9 cellular contexts compared by ENCODE assay signal in the genomic region with DNA sequence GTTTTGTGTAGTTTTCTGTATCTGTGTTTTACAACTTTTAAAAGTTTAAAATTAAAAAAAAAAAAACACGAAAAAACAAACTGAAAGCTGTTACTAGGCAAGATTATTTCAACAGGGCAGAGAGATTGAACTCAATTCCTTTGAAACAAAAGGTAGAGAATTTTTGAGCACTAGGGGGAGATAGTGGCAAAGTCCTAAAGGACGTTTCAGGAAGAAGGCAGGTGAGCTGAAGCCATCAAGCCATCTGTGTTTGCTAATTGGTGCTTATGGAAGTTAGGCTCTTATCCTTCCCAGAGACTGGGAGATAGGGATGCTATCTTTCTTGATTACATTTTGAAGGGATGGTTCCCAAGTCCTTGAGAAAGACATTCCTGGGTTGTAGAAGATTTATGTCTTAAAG.
DNase-seq lines count a peak whose midpoint lies in the region; ATAC-seq, FAIRE-seq and TF ChIP-seq lines count a peak whose summit lies in the region.
"Had no signal": no experiment of that assay in that cellular context is flagged by ENCODE, and none has a peak within 500 bp of the region (broad histone marks: within the 10 kb centered on the region; RNA-seq: fewer than 3 reads in every experiment).

No MANE protein-coding gene starts in this region.

- no peak overlapping the region for H3K27ac Mint-ChIP-seq in activated T-cell treated with anti-CD3 and anti-CD28 coated beads, Interleukin-2, amount 50 U/mL, for 72 hours

- peaks cover 16% of the 10 kb centered on the region for H3K27me3 Mint-ChIP-seq in activated T-cell treated with anti-CD3 and anti-CD28 coated beads, Interleukin-2, amount 50 U/mL, for 72 hours (ENCODE audit: low read depth)

- H3K4me1 Mint-ChIP-seq in activated T-cell treated with anti-CD3 and anti-CD28 coated beads, Interleukin-2, amount 50 U/mL, for 72 hours (ENCODE audit: low read depth): no peaks in the 10 kb centered on the region

- no peaks in the 10 kb centered on the region for H3K9me3 ChIP-seq in kidney (ENCODE audit: control insufficient read depth in 1 of 2, low read length in 2 of 2)

- no peak overlapping the region for H3K4me3 ChIP-seq in kidney (ENCODE audit: low read length in 2 of 2)

- no peaks in the 10 kb centered on the region for H3K9me3 Mint-ChIP-seq in activated T-cell treated with anti-CD3 and anti-CD28 coated beads, Interleukin-2, amount 50 U/mL, for 72 hours

- H3K27ac ChIP-seq in kidney (ENCODE audit: low read depth in 2 of 2, low read length in 2 of 2): no peak overlapping the region

- H3K36me3 Mint-ChIP-seq in activated T-cell treated with anti-CD3 and anti-CD28 coated beads, Interleukin-2, amount 50 U/mL, for 72 hours (ENCODE audit: insufficient read depth in 2 of 2): no peaks in the 10 kb centered on the region

- TF ChIP-seq CTCF in kidney (IDR thresholded peaks at IDR 0.05; ENCODE audit: borderline replicate concordance, extremely low read depth, insufficient read depth): peak; percentile 26

- DNase-seq in HT-29 (ENCODE audit: low spot score) (peak; percentile 67), RCC 7860 (ENCODE audit: low spot score) (peak; percentile 8), kidney (no peak)
- DNase-seq in activated T-cell treated with anti-CD3 and anti-CD28 coated beads, Interleukin-2, amount 50 U/mL, for 72 hours: no peak
- no peak for DNase-seq in stimulated activated CD4-positive, alpha-beta T cell treated with anti-CD3 and anti-CD28 coated beads, Interleukin-1b, Interleukin-23, amount 100 ng/mL, for 48 hours
- no peak for DNase-seq in activated naive CD4-positive, alpha-beta T cell treated with Interleukin-2 at 50 U/mL for 16 hours

- no peak overlapping the region for H3K4me3 Mint-ChIP-seq in activated T-cell treated with anti-CD3 and anti-CD28 coated beads, Interleukin-2, amount 50 U/mL, for 72 hours

- FAIRE-seq in G401.6 (lab: Jason Lieb, UNC): peak; percentile 93
- no peak for FAIRE-seq in RCC 7860 (lab: Jason Lieb, UNC)
- no peak for FAIRE-seq in kidney (lab: Jason Lieb, UNC)
- FAIRE-seq: endometrium had no signal

- no peak overlapping the region for H3K9ac ChIP-seq in kidney (ENCODE audit: low read length in 2 of 2)

- no peaks in the 10 kb centered on the region for H3K4me1 ChIP-seq in kidney (ENCODE audit: control insufficient read depth in 1 of 2, insufficient read depth in 1 of 2, low read depth in 1 of 2, low read length in 2 of 2)

- no peak for ATAC-seq in GM21447 (IDR thresholded peaks at IDR 0.05; ENCODE audit: unreplicated experiment)
- no peak for ATAC-seq in activated T-cell treated with anti-CD3 and anti-CD28 coated beads, Interleukin-2, amount 50 U/mL, for 72 hours (replicated peaks in 1 of 2)

- intact Hi-C loops in kidney (cut with DNase I): no loop called here

- no peaks in the 10 kb centered on the region for H3K36me3 ChIP-seq in kidney (ENCODE audit: control insufficient read depth in 1 of 2, insufficient read depth in 2 of 2, low read length in 2 of 2)

Comparison
In these comparisons a context has a peak if more than half of its experiments do, and no peak if none do; other contexts are left out.
1. DNase-seq: peak in HT-29 (single experiment) and RCC 7860 (single experiment); none in kidney (single experiment), activated T-cell treated with anti-CD3 and anti-CD28 coated beads, Interleukin-2, amount 50 U/mL, for 72 hours (0 of 2), stimulated activated CD4-positive, alpha-beta T cell treated with anti-CD3 and anti-CD28 coated beads, Interleukin-1b, Interleukin-23, amount 100 ng/mL, for 48 hours (single experiment) and activated naive CD4-positive, alpha-beta T cell treated with Interleukin-2 at 50 U/mL for 16 hours (single experiment).